ENCODE assay signal across 2 cellular contexts in the genomic region with DNA sequence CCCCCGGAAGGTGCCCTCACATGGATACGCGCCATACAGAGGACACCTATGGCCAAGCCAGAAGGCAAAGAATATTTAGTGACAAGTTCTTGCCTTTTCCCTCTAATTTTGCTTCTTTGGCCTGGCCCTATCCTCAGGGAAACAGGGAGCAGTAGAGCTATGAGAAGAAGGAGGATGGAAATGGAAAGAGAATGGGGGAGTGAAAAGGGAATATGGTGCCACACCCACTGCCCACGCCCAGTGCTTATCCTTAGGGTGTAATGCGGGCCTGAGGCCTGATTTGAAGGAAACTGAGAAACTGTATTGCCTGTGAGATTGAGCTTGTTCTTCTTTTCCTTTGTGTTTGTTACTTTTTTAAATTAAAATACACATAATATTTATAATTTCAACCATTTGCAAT.
TF ChIP-seq lines count a peak whose summit lies in the region.

No MANE protein-coding gene starts in this region.

TF ChIP-seq in HCT116, 20 proteins besides CTCF, POLR2A, EP300 and RAD21:
- no peak for TF ChIP-seq CBX3 (IDR thresholded peaks at IDR 0.05; ENCODE audit: low read depth)
- TF ChIP-seq TCF7L2 (IDR thresholded peaks at IDR 0.05; ENCODE audit: borderline replicate concordance, extremely low read depth, insufficient read depth, insufficient read length), result no peak
- no peak for TF ChIP-seq FOSL1 (IDR thresholded peaks at IDR 0.05; ENCODE audit: low read depth)
- no peak for TF ChIP-seq SIN3A (IDR thresholded peaks at IDR 0.05; ENCODE audit: low read depth)
- no peak for TF ChIP-seq SRF (IDR thresholded peaks at IDR 0.05; ENCODE audit: low read depth)
- TF ChIP-seq, protein P1, sequence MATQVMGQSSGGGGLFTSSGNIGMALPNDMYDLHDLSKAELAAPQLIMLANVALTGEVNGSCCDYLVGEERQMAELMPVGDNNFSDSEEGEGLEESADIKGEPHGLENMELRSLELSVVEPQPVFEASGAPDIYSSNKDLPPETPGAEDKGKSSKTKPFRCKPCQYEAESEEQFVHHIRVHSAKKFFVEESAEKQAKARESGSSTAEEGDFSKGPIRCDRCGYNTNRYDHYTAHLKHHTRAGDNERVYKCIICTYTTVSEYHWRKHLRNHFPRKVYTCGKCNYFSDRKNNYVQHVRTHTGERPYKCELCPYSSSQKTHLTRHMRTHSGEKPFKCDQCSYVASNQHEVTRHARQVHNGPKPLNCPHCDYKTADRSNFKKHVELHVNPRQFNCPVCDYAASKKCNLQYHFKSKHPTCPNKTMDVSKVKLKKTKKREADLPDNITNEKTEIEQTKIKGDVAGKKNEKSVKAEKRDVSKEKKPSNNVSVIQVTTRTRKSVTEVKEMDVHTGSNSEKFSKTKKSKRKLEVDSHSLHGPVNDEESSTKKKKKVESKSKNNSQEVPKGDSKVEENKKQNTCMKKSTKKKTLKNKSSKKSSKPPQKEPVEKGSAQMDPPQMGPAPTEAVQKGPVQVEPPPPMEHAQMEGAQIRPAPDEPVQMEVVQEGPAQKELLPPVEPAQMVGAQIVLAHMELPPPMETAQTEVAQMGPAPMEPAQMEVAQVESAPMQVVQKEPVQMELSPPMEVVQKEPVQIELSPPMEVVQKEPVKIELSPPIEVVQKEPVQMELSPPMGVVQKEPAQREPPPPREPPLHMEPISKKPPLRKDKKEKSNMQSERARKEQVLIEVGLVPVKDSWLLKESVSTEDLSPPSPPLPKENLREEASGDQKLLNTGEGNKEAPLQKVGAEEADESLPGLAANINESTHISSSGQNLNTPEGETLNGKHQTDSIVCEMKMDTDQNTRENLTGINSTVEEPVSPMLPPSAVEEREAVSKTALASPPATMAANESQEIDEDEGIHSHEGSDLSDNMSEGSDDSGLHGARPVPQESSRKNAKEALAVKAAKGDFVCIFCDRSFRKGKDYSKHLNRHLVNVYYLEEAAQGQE (IDR thresholded peaks at IDR 0.05; ENCODE audit: low read depth), result no peak
- TF ChIP-seq SP1 (IDR thresholded peaks at IDR 0.05; ENCODE audit: low read depth), result no peak
TF ChIP-seq in HCT116: peak in this region for 0.

TF ChIP-seq in IMR-90, 13 proteins besides CTCF, POLR2A, EP300 and RAD21:
- TF ChIP-seq, protein P2, sequence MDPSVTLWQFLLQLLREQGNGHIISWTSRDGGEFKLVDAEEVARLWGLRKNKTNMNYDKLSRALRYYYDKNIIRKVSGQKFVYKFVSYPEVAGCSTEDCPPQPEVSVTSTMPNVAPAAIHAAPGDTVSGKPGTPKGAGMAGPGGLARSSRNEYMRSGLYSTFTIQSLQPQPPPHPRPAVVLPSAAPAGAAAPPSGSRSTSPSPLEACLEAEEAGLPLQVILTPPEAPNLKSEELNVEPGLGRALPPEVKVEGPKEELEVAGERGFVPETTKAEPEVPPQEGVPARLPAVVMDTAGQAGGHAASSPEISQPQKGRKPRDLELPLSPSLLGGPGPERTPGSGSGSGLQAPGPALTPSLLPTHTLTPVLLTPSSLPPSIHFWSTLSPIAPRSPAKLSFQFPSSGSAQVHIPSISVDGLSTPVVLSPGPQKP (IDR thresholded peaks at IDR 0.05; ENCODE audit: borderline replicate concordance, low read depth, low read length), result no peak
- TF ChIP-seq MXI1 (IDR thresholded peaks at IDR 0.05; ENCODE audit: borderline replicate concordance, low read depth, low read length) (no peak), CHD1 (IDR thresholded peaks at IDR 0.05; ENCODE audit: low read depth, low read length) (no peak), NFE2L2 (IDR thresholded peaks at IDR 0.05; ENCODE audit: low read depth, low read length) (no peak), RFX5 (IDR thresholded peaks at IDR 0.05; ENCODE audit: low read depth, low read length) (no peak), RCOR1 (IDR thresholded peaks at IDR 0.05; ENCODE audit: insufficient replicate concordance, low read length) (no peak), SMC3 (IDR thresholded peaks at IDR 0.05; ENCODE audit: low read depth, low read length) (no peak), CEBPB (IDR thresholded peaks at IDR 0.05; ENCODE audit: low read depth, low read length) (no peak)
- TF ChIP-seq, protein P3, sequence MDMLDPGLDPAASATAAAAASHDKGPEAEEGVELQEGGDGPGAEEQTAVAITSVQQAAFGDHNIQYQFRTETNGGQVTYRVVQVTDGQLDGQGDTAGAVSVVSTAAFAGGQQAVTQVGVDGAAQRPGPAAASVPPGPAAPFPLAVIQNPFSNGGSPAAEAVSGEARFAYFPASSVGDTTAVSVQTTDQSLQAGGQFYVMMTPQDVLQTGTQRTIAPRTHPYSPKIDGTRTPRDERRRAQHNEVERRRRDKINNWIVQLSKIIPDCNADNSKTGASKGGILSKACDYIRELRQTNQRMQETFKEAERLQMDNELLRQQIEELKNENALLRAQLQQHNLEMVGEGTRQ (IDR thresholded peaks at IDR 0.05; ENCODE audit: low read depth, low read length), result no peak
TF ChIP-seq in IMR-90: peak in this region for 0.
